Comparison of ENCODE assay signal across 22 cellular contexts in the genomic region with DNA sequence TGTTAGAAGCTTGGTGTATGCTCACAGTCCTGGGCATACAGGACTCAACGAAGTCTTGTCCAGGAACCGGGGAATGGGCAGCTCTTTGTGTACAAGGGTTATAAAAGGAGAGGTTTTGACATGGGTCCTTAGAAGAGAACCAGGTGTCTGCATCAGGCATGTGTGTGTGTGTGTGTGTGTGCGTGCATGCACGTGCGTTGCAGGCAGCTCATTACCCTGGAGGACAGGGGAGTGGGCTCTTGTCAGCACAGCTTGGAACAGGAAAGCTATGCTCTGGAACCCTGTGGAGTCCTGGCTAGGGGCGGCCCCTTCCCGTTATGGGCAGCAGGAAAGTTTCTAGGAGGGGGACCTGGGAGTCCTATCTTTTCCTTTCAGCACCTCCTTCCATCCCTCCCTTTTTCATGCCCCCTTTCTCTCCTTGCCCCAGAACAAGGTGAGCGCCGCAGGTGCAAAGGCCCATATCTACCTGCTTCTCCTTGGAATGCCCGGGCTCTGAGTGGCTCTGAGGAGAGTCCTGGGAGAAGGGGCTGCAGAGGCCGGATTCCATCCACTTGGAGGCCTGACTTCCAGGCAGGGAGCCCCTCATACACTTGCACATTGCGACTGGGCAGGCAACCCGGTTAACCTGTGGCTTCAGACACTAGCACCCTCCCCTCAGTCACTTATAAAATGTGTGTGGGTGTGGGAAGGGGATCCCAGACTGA. TPM values are rescaled to one million over a fixed set of nuclear protein-coding genes. Genes with fewer than 3 reads are reported as not detected.
DNase-seq lines count a peak whose midpoint lies in the region; ATAC-seq, FAIRE-seq and TF ChIP-seq lines count a peak whose summit lies in the region.
"Had no signal": no experiment of that assay in that cellular context is flagged by ENCODE, and none has a peak within 500 bp of the region (broad histone marks: within the 10 kb centered on the region; RNA-seq: fewer than 3 reads in every experiment).

No MANE protein-coding gene starts in this region.

- no peaks in the 10 kb centered on the region for H3K4me1 ChIP-seq in HEK293 (ENCODE audit: control insufficient read depth, insufficient read depth, low read length)
- peaks cover 0 to 4% of the 10 kb centered on the region in 2 experiments; a peak in 3 of 5 replicates for H3K4me1 ChIP-seq in K562 (replicated peaks in 1 of 2; ENCODE audit: control insufficient read depth in 2 of 2, insufficient read depth in 2 of 2, low read length in 2 of 2)
- no peaks in the 10 kb centered on the region for H3K4me1 ChIP-seq in kidney (ENCODE audit: control insufficient read depth in 1 of 2, insufficient read depth in 1 of 2, low read depth in 1 of 2, low read length in 2 of 2)
- H3K4me1 ChIP-seq in mesendoderm (ENCODE audit: control insufficient read depth, low read depth, low read length), result no peaks in the 10 kb centered on the region
- peaks cover 0 to 6% (median 0%) of the 10 kb centered on the region in 3 donors for H3K4me1 ChIP-seq in gastroesophageal sphincter

- H3K79me1 ChIP-seq in mesendoderm (ENCODE audit: low read length), result no peaks in the 10 kb centered on the region

- intact Hi-C loops in K562 (cut with micrococcal nuclease) (no loop called here), kidney (cut with DNase I) (no loop called here)

- no peak overlapping the region for H4K8ac ChIP-seq in mesendoderm (ENCODE audit: low read depth, low read length)

- no peak overlapping the region for H3K4ac ChIP-seq in mesendoderm (ENCODE audit: low read depth, low read length)

- H3K79me2 ChIP-seq in K562 (ENCODE audit: control insufficient read depth, insufficient read depth, low read length) (peaks cover 97% of the 10 kb centered on the region), mesendoderm (ENCODE audit: control insufficient read depth, insufficient read depth, low read length) (no peaks in the 10 kb centered on the region)

- in situ Hi-C loops in K562 (cut with MboI), result loop anchor here (10.0 kb wide), 1 partner anchor 255 kb away; no protein-coding TSS in a partner anchor

- peak overlapping the region; percentile 11 for H3K56ac ChIP-seq in mesendoderm (ENCODE audit: low read length)

- DNase-seq in K562 (ENCODE audit: extremely low read depth in 1 of 4, low spot score in 3 of 4), result no peak
- DNase-seq in kidney, result peak; percentile 30
- DNase-seq in mesendoderm, result no peak
- DNase-seq in effector CD4-positive, alpha-beta T cell, result no peak
- DNase-seq in UCSD-AML1 (lab: John Stamatoyannopoulos, UW; ENCODE audit: unreplicated experiment), result no peak
- DNase-seq: ACHN; BE2C; CD4-positive, CD25-positive, alpha-beta regulatory T cell; CD8-positive, alpha-beta memory T cell; COR-L47; DMS 273 treated with DMSO at 0.1 percent for 48 hours; GM23248; HCEC 1CT; HFFc6 had no signal

- no peak for ATAC-seq in K562
- no peak for ATAC-seq in gastroesophageal sphincter
- ATAC-seq in HG03025 (IDR thresholded peaks at IDR 0.05; ENCODE audit: low FRiP score, unreplicated experiment), result no peak

- TF ChIP-seq POLR2A in K562 (conservative IDR thresholded peaks at IDR 0.05) (no peak), gastroesophageal sphincter (IDR thresholded peaks at IDR 0.05) (no peak)

- H3K4me2 ChIP-seq in K562 (ENCODE audit: insufficient read depth, low read length), result no peak overlapping the region
- H3K4me2 ChIP-seq in mesendoderm (ENCODE audit: low read length), result no peak overlapping the region

- H2BK5ac ChIP-seq in mesendoderm (ENCODE audit: low read length), result no peak overlapping the region

- H2BK120ac ChIP-seq in mesendoderm (ENCODE audit: low read depth, low read length), result no peak overlapping the region

- peaks cover 60% of the 10 kb centered on the region for H4K20me1 ChIP-seq in K562 (replicated peaks; ENCODE audit: control insufficient read depth, insufficient read depth, low read length)

- TF ChIP-seq EP300 in K562 (IDR thresholded peaks at IDR 0.05; ENCODE audit: low read length) (no peak), gastroesophageal sphincter (IDR thresholded peaks at IDR 0.05) (no peak)

- H3K9me3 ChIP-seq in HEK293 (ENCODE audit: control insufficient read depth, insufficient read depth, low read depth, low read length) (no peaks in the 10 kb centered on the region), K562 (replicated peaks; ENCODE audit: control insufficient read depth, insufficient read depth, low read depth, low read length) (no peaks in the 10 kb centered on the region), kidney (ENCODE audit: control insufficient read depth in 1 of 2, low read length in 2 of 2) (no peaks in the 10 kb centered on the region), gastroesophageal sphincter (no peaks in the 10 kb centered on the region)
- H3K9me3 ChIP-seq: BE2C had no signal

- TF ChIP-seq CTCF in HEK293 (tag by site-specific recombination; IDR thresholded peaks at IDR 0.05) (no peak), K562 (IDR thresholded peaks at IDR 0.05 in 2 of 3, conservative IDR thresholded peaks at IDR 0.05 in 1 of 3; ENCODE audit: insufficient read depth in 2 of 3, low read depth in 1 of 3, low read length in 3 of 3) (no peak), kidney (IDR thresholded peaks at IDR 0.05; ENCODE audit: borderline replicate concordance, extremely low read depth, insufficient read depth) (no peak), gastroesophageal sphincter (IDR thresholded peaks at IDR 0.05) (no peak)

- no peaks in the 10 kb centered on the region for H3K36me3 ChIP-seq in HEK293 (ENCODE audit: control insufficient read depth in 2 of 2, insufficient read depth in 1 of 2, low read length in 2 of 2)
- H3K36me3 ChIP-seq in K562 (ENCODE audit: control insufficient read depth, insufficient read depth, low read length), result peaks cover 88% of the 10 kb centered on the region
- H3K36me3 ChIP-seq in kidney (ENCODE audit: control insufficient read depth in 1 of 2, insufficient read depth in 2 of 2, low read length in 2 of 2), result no peaks in the 10 kb centered on the region
- no peaks in the 10 kb centered on the region for H3K36me3 ChIP-seq in mesendoderm (ENCODE audit: control insufficient read depth, insufficient read depth, low read length)
- no peaks in the 10 kb centered on the region for H3K36me3 ChIP-seq in gastroesophageal sphincter

- no peak overlapping the region for H4K5ac ChIP-seq in mesendoderm (ENCODE audit: low read length)

- POLR2A ChIA-PET in HEK293 (lab: Yijun Ruan, JAX), result interaction anchor here (0.6 to 1.5 kb wide), 2 partner anchors 95 to 246 kb away, joined by 3 read pairs; partner anchors contain the start of genes RPL4 and ZWILCH
- POLR2A ChIA-PET in K562 (lab: Yijun Ruan, JAX), result interaction anchor here (0.8 to 2.3 kb wide), 9 partner anchors 8 to 18 kb away, joined by 3 to 11 read pairs (median 5); no protein-coding TSS in a partner anchor

- WGBS in K562 (ENCODE audit: insufficient coverage, low coverage, missing lambda C conversion rate), result 86% methylated on average over 8 of the region's 13 CpGs
- WGBS in mesendoderm (ENCODE audit: extremely low coverage, insufficient coverage, low lambda C conversion rate), result no CpG with 5 or more reads among the region's 13 CpGs
- WGBS in gastroesophageal sphincter (ENCODE audit: low coverage in 1 of 2), 2 donors, result 80% methylated on average over 1 of the region's 13 CpGs; no CpG with 5 or more reads in 1 of the 2 donors

- no peaks in the 10 kb centered on the region for H3K27me3 ChIP-seq in K562 (ENCODE audit: control insufficient read depth in 2 of 2, insufficient read depth in 2 of 2, low read length in 2 of 2)
- H3K27me3 ChIP-seq in mesendoderm (ENCODE audit: insufficient read depth, low read length, poor library complexity), result no peaks in the 10 kb centered on the region
- H3K27me3 ChIP-seq in gastroesophageal sphincter, result no peaks in the 10 kb centered on the region
- H3K27me3 ChIP-seq: BE2C had no signal

- CTCF ChIA-PET in HEK293 (lab: Yijun Ruan, JAX) (interaction anchor here (0.5 to 2.4 kb wide), 7 partner anchors 19 to 324 kb away, joined by 3 to 9 read pairs (median 4); no protein-coding TSS in a partner anchor), K562 (lab: Yijun Ruan, JAX; ENCODE audit: low intra/inter-chr PET ratio) (no interaction called here)

- no peak overlapping the region for H3K18ac ChIP-seq in mesendoderm (ENCODE audit: low read length)

- FAIRE-seq in K562 (lab: Jason Lieb, UNC) (no peak), kidney (lab: Jason Lieb, UNC) (no peak)
- FAIRE-seq: A204.1, G401.6, GM12891, GM19239 had no signal

- H2AFZ ChIP-seq in K562 (ENCODE audit: low read depth, low read length), result no peak overlapping the region
- H2AFZ ChIP-seq: GM23248 had no signal

- H3K9ac ChIP-seq in K562 (ENCODE audit: insufficient read depth in 1 of 2, low read depth in 2 of 2, low read length in 2 of 2) (peak overlapping the region in 1 of 2 experiments; percentile 17; a peak in 1 of 4 replicates), kidney (ENCODE audit: low read length in 2 of 2) (no peak overlapping the region), mesendoderm (ENCODE audit: low read length) (no peak overlapping the region)
- H3K9ac ChIP-seq: GM23248 had no signal

- H3K9me1 ChIP-seq in K562 (ENCODE audit: control insufficient read depth, insufficient read depth, low read length), result peaks cover 4% of the 10 kb centered on the region

- no peak overlapping the region for H2BK15ac ChIP-seq in mesendoderm (replicated peaks; ENCODE audit: low read depth)

- no peak overlapping the region for H2AK5ac ChIP-seq in mesendoderm (ENCODE audit: low read length)

- H3K27ac ChIP-seq in HEK293 (ENCODE audit: extremely low read depth, low read depth, low read length) (no peak overlapping the region), K562 (ENCODE audit: extremely low read depth, low read depth, low read length) (no peak overlapping the region), kidney (ENCODE audit: low read depth in 2 of 2, low read length in 2 of 2) (no peak overlapping the region), mesendoderm (ENCODE audit: low read depth, low read length) (no peak overlapping the region), gastroesophageal sphincter (no peak overlapping the region)
- H3K27ac ChIP-seq: GM23248 had no signal

- no peak overlapping the region for H3K23ac ChIP-seq in mesendoderm (ENCODE audit: low read length)

- TF ChIP-seq RAD21 in K562 (CRISPR knock-in tag; conservative IDR thresholded peaks at IDR 0.05 in 1 of 2, IDR thresholded peaks at IDR 0.05 in 1 of 2), result no peak

- H3K4me3 ChIP-seq in HEK293 (ENCODE audit: low read depth, low read length), result no peak overlapping the region
- H3K4me3 ChIP-seq in K562, result no peak overlapping the region
- no peak overlapping the region for H3K4me3 ChIP-seq in kidney (ENCODE audit: low read length in 2 of 2)
- H3K4me3 ChIP-seq in mesendoderm (ENCODE audit: low read length), result no peak overlapping the region
- no peak overlapping the region for H3K4me3 ChIP-seq in gastroesophageal sphincter
- H3K4me3 ChIP-seq: GM23248 had no signal

- no TSS peak for BruUV-seq in K562 (replicated peaks; lab: Mats Ljungman, UMichigan)

RNA-seq across cellular contexts. Expression of gene LCTL, which starts 33.9 kb away (rescaled TPM):
- not detected in 2 replicates for total RNA-seq in K562 (2011; cell fraction: chromatin; rRNA removed; ENCODE audit: low replicate concordance)
- 0.17 TPM in 1 of 2 replicates, not detected in the other for total RNA-seq in K562 (2011; cell fraction: nucleolus; rRNA removed)
- total RNA-seq in K562 (2011; cell fraction: nucleoplasm; rRNA removed), result not detected in 2 replicates
- total RNA-seq in K562 (2014; rRNA removed) (not detected in 2 replicates), K562 (2014; rRNA removed; fragmentation: Illumina TruSeq; extraction: Trizol) (not detected in 2 replicates), K562 (2015; rRNA removed; fragmentation: Illumina TruSeq; extraction: Trizol) (not detected in 2 replicates), K562 (2021) (not detected in 2 replicates), kidney (not detected), gastroesophageal sphincter (not detected)
- polyA plus RNA-seq in K562 (2011; rRNA removed) (0.03 and 0.08 TPM in 2 replicates), K562 (2014; fragmentation: Illumina TruSeq; extraction: Trizol) (not detected in 2 replicates), K562 (2014; fragmentation: Nextera tagmentation; extraction: Ambion mirVana) (under 1 TPM; 0.17 to 0.31 TPM), K562 (2014; rRNA removed) (not detected in 2 replicates), kidney (ENCODE audit: insufficient read depth, low read depth, low replicate concordance) (not detected)
- 0.03 and 0.06 TPM in 2 replicates for polyA plus RNA-seq in K562 (2011; cell fraction: cytosol; rRNA removed)
- 0.23 TPM in 1 of 2 replicates, not detected in the other for polyA plus RNA-seq in K562 (2011; cell fraction: nucleus; rRNA removed)
- 0.12 and 0.21 TPM in 2 replicates for polyA plus RNA-seq in K562 (2012)
- not detected in 2 replicates for polyA minus RNA-seq in K562 (2011; rRNA and poly(A)+ RNA removed)
- not detected in 2 replicates for polyA minus RNA-seq in K562 (2011; cell fraction: cytosol; rRNA and poly(A)+ RNA removed)
- polyA minus RNA-seq in K562 (2011; cell fraction: nucleus; rRNA and poly(A)+ RNA removed), result not detected in 2 replicates
- polyA plus RNA-seq in mesendoderm (2013, experiment 1 of 2), result 1.5 TPM
- polyA plus RNA-seq in mesendoderm (2013, experiment 2 of 2), result 1.7 TPM
- total RNA-seq: CD4-positive, CD25-positive, alpha-beta regulatory T cell; CD8-positive, alpha-beta memory T cell; GM23248; HT-29 had no signal
- polyA plus RNA-seq: CD8-positive, alpha-beta memory T cell had no signal
